Comparison of ENCODE assay signal across 8 cellular contexts in genomic region chr12:118015944-118016343, GRCh38. TPM values are rescaled to one million over a fixed set of nuclear protein-coding genes. Genes with fewer than 3 reads are reported as not detected.
DNase-seq lines count a peak whose midpoint lies in the region; ATAC-seq, FAIRE-seq and TF ChIP-seq lines count a peak whose summit lies in the region.

No MANE protein-coding gene starts in this region.

- no peaks in the 10 kb centered on the region for H3F3A ChIP-seq in MM.1S (ENCODE audit: insufficient read depth, low read length)

- H3K27ac ChIP-seq in CD4-positive, alpha-beta T cell (ENCODE audit: low read depth, low read length), result no peak overlapping the region
- H3K27ac ChIP-seq in MM.1S (ENCODE audit: low read length), result no peak overlapping the region
- no peak overlapping the region for H3K27ac ChIP-seq in endothelial cell of umbilical vein (ENCODE audit: insufficient read depth, low read depth, low read length)
- peak overlapping the region in 2 of 4 donors; percentile 16 to 47 for H3K27ac ChIP-seq in pancreas

- no peak for ATAC-seq in CD4-positive, alpha-beta T cell (ENCODE audit: poor library complexity)
- ATAC-seq in pancreas (peak; percentile 5 to 30 (median 18)), HG02870 (IDR thresholded peaks at IDR 0.05; ENCODE audit: unreplicated experiment) (no peak)

- H3K9ac ChIP-seq in MM.1S (ENCODE audit: low read length), result no peak overlapping the region; the same call in 1 of the 2 replicates
- H3K9ac ChIP-seq in endothelial cell of umbilical vein (replicated peaks; ENCODE audit: extremely low read depth, insufficient read depth, low read length), result no peak overlapping the region

- intact Hi-C loops in CD4-positive, alpha-beta T cell (cut with DNase I, micrococcal nuclease), result loop anchor here in 1 of 2 experiments (2.0 to 10.0 kb wide), 8 partner anchors 41 to 1653 kb away; partner anchors contain the start of genes PEBP1, PRKAB1, RNFT2 and SPRING1
- intact Hi-C loops in endothelial cell of umbilical vein (cut with micrococcal nuclease) (loop anchor here (1.0 to 5.0 kb wide), 7 partner anchors 17 to 361 kb away; partner anchors contain the start of genes PEBP1, SUDS3, VSIG10 and WSB2), pancreas (cut with DNase I) (no loop called here)

- no peak for TF ChIP-seq CTCF in CD4-positive, alpha-beta T cell (IDR thresholded peaks at IDR 0.05)
- TF ChIP-seq CTCF in MM.1S (IDR thresholded peaks at IDR 0.05; ENCODE audit: low read length) (no peak), endothelial cell of umbilical vein (IDR thresholded peaks at IDR 0.05; ENCODE audit: extremely low read depth in 1 of 2, insufficient read depth in 1 of 2, low read depth in 1 of 2, low read length in 2 of 2) (no peak), pancreas (IDR thresholded peaks at IDR 0.05) (no peak)

- POLR2A ChIA-PET in CD4-positive, alpha-beta T cell (lab: Charles Lee), result interaction anchor here (0.6 to 1.5 kb wide), 7 partner anchors 16 to 360 kb away, joined by 3 to 7 read pairs (median 4); partner anchors contain the start of genes PEBP1, SUDS3 and WSB2
- POLR2A ChIA-PET in endothelial cell of umbilical vein (lab: Charles Lee), result interaction anchor here (0.7 kb wide), 1 partner anchor 120 kb away, joined by 3 read pairs; the partner anchor contains the start of gene PEBP1

- in situ Hi-C loops in KBM-7 (cut with MboI; ENCODE audit: low pct_unique_long_range_greater_than_20kb, low sequenced_read_pairs), result no loop called here

- H4K20me1 ChIP-seq in MM.1S (ENCODE audit: insufficient read depth, low read length), result no peaks in the 10 kb centered on the region
- H4K20me1 ChIP-seq in endothelial cell of umbilical vein (replicated peaks; ENCODE audit: control insufficient read depth, extremely low read depth, insufficient read depth, low read length), result no peaks in the 10 kb centered on the region

- no peaks in the 10 kb centered on the region for H3K9me3 ChIP-seq in CD4-positive, alpha-beta T cell (ENCODE audit: control insufficient read depth, low read length)
- H3K9me3 ChIP-seq in MM.1S (replicated peaks; ENCODE audit: insufficient read depth, low read length) (no peaks in the 10 kb centered on the region), endothelial cell of umbilical vein (replicated peaks; ENCODE audit: control insufficient read depth, insufficient read depth, low read length) (no peaks in the 10 kb centered on the region), pancreas (no peaks in the 10 kb centered on the region)

- no peaks in the 10 kb centered on the region for H3K27me3 Mint-ChIP-seq in CD4-positive, alpha-beta T cell

- H3K79me2 ChIP-seq in MM.1S (ENCODE audit: low read length) (peaks cover 18% of the 10 kb centered on the region), endothelial cell of umbilical vein (ENCODE audit: control insufficient read depth, insufficient read depth, low read length) (peaks cover 15% of the 10 kb centered on the region)

- H2AFZ ChIP-seq in MM.1S (ENCODE audit: low read length) (peak overlapping the region; percentile 61), endothelial cell of umbilical vein (ENCODE audit: low read depth, low read length) (peak overlapping the region; percentile 58)

- H3K4me2 ChIP-seq in MM.1S (ENCODE audit: low read depth, low read length) (peak overlapping the region; percentile 69), endothelial cell of umbilical vein (ENCODE audit: insufficient read depth, low read length) (peak overlapping the region; percentile 47)

- dilution Hi-C loops in endothelial cell of umbilical vein (cut with MboI; ENCODE audit: extremely low pct_ligation_motif_present, low sequenced_read_pairs), result no loop called here

- no peaks in the 10 kb centered on the region for H3K9me2 ChIP-seq in MM.1S (replicated peaks; ENCODE audit: insufficient read depth, low read length)

- peaks cover 36% of the 10 kb centered on the region for H3K36me3 Mint-ChIP-seq in CD4-positive, alpha-beta T cell (ENCODE audit: low read depth)

- no peaks in the 10 kb centered on the region for H3K9me3 Mint-ChIP-seq in CD4-positive, alpha-beta T cell

- peak overlapping the region; percentile 82; the same call in 1 of the 2 replicates for H3K4me3 ChIP-seq in MM.1S (ENCODE audit: low read length)
- peak overlapping the region in 1 of 3 experiments; percentile 33 for H3K4me3 ChIP-seq in endothelial cell of umbilical vein (replicated peaks in 1 of 3; ENCODE audit: insufficient read depth in 1 of 3, low read depth in 1 of 3, low read length in 3 of 3)
- H3K4me3 ChIP-seq in pancreas, result peak overlapping the region; percentile 63 to 92 (median 90)

- CTCF ChIA-PET in CD4-positive, alpha-beta T cell (lab: Charles Lee), result interaction anchor here (0.7 to 1.8 kb wide), 3 partner anchors 11 to 49 kb away, joined by 3 to 6 read pairs (median 4); no protein-coding TSS in a partner anchor
- CTCF ChIA-PET in endothelial cell of umbilical vein (lab: Charles Lee), result interaction anchor here (0.9 to 1.1 kb wide), 3 partner anchors 37 to 46 kb away, joined by 3 to 4 read pairs (median 3); no protein-coding TSS in a partner anchor

- H3K4me3 Mint-ChIP-seq in CD4-positive, alpha-beta T cell, result peak overlapping the region; percentile 90

- no peaks in the 10 kb centered on the region for H3K9me1 ChIP-seq in endothelial cell of umbilical vein (replicated peaks; ENCODE audit: control insufficient read depth, extremely low read depth, insufficient read depth, low read length)

- H3K36me3 ChIP-seq in MM.1S (replicated peaks; ENCODE audit: insufficient read depth, low read length) (no peaks in the 10 kb centered on the region), endothelial cell of umbilical vein (ENCODE audit: control insufficient read depth in 2 of 2, extremely low read depth in 1 of 2, insufficient read depth in 2 of 2, low read length in 2 of 2) (peaks cover 2 to 4% of the 10 kb centered on the region in 2 experiments), pancreas (peaks cover 0 to 9% (median 0%) of the 10 kb centered on the region in 3 donors)

- DNase-seq in CD4-positive, alpha-beta T cell, result peak in 1 of 10 experiments; percentile 3
- DNase-seq in MM.1S (no peak), endothelial cell of umbilical vein (ENCODE audit: low read depth, low spot score) (no peak), pancreas (no peak), KBM-7 (no peak), NOMO-1 treated with dmso at 0.1 percent for 144 hours (lab: John Stamatoyannopoulos, UW; ENCODE audit: unreplicated experiment) (no peak), RKO (ENCODE audit: low spot score) (no peak)

- H3K27me3 ChIP-seq in CD4-positive, alpha-beta T cell (ENCODE audit: control insufficient read depth, insufficient read depth, low read length), result no peaks in the 10 kb centered on the region
- no peaks in the 10 kb centered on the region for H3K27me3 ChIP-seq in MM.1S (replicated peaks; ENCODE audit: insufficient read depth, low read length)
- peaks cover 2 to 4% of the 10 kb centered on the region in 2 experiments for H3K27me3 ChIP-seq in endothelial cell of umbilical vein (ENCODE audit: control insufficient read depth in 2 of 2, insufficient read depth in 2 of 2, low read length in 2 of 2)
- no peaks in the 10 kb centered on the region for H3K27me3 ChIP-seq in pancreas

- H3K27ac Mint-ChIP-seq in CD4-positive, alpha-beta T cell, result peak overlapping the region; percentile 77

- no TSS peak for BruUV-seq in endothelial cell of umbilical vein (replicated peaks; lab: Mats Ljungman, UMichigan)

- H3K4me1 ChIP-seq in MM.1S (ENCODE audit: low read length), result no peaks in the 10 kb centered on the region
- peaks cover 9% of the 10 kb centered on the region for H3K4me1 ChIP-seq in endothelial cell of umbilical vein (ENCODE audit: control insufficient read depth, extremely low read depth, insufficient read depth, low read length)
- peaks cover 0 to 6% (median 0%) of the 10 kb centered on the region in 3 donors for H3K4me1 ChIP-seq in pancreas

- FAIRE-seq in endothelial cell of umbilical vein (lab: Jason Lieb, UNC), result no peak
- no peak for FAIRE-seq in pancreas (lab: Jason Lieb, UNC)

- TF ChIP-seq POLR2A in endothelial cell of umbilical vein (IDR thresholded peaks at IDR 0.05; ENCODE audit: low read depth, low read length), result no peak

- peaks cover 21% of the 10 kb centered on the region for H3K4me1 Mint-ChIP-seq in CD4-positive, alpha-beta T cell (ENCODE audit: low read depth)

- WGBS in pancreas, 2 donors, result 4 to 7% methylated on average over 9 of the region's 9 CpGs

RNA-seq across cellular contexts. Expression of gene RFC5, which starts 0.6 kb away (rescaled TPM):
- total RNA-seq in CD4-positive, alpha-beta T cell, result 1 to 10 TPM; 8.7 to 9.1 TPM
- total RNA-seq in endothelial cell of umbilical vein, result 23.3 and 24.8 TPM in 2 replicates
- 15.1 and 18.1 TPM in 2 replicates for polyA plus RNA-seq in endothelial cell of umbilical vein
- polyA plus RNA-seq in endothelial cell of umbilical vein (2011; cell fraction: cytosol; rRNA removed), result 18.8 and 19.4 TPM in 2 replicates
- polyA plus RNA-seq in endothelial cell of umbilical vein (2011; cell fraction: nucleus; rRNA removed), result 35.7 and 40.1 TPM in 2 replicates
- 13.2 and 22.0 TPM in 2 replicates for polyA plus RNA-seq in endothelial cell of umbilical vein (2012)
- 21.4 and 25.0 TPM in 2 replicates for polyA minus RNA-seq in endothelial cell of umbilical vein
- polyA minus RNA-seq in endothelial cell of umbilical vein (2011; cell fraction: cytosol; rRNA and poly(A)+ RNA removed), result 34.7 TPM
- 11.9 and 16.5 TPM in 2 replicates for polyA minus RNA-seq in endothelial cell of umbilical vein (2011; cell fraction: nucleus; rRNA and poly(A)+ RNA removed)
- 1 to 10 TPM; 4.0 to 5.4 (median 5.1) TPM for total RNA-seq in pancreas
- polyA plus RNA-seq in pancreas, result 1 to 10 TPM; 4.7 to 8.8 TPM

RNA-seq across cellular contexts. Expression of gene WSB2, which starts 45.0 kb away (rescaled TPM):
- 10 to 100 TPM; 12.0 to 13.4 TPM for total RNA-seq in CD4-positive, alpha-beta T cell
- 73.6 and 85.3 TPM in 2 replicates for total RNA-seq in endothelial cell of umbilical vein
- 107 and 108 TPM in 2 replicates for polyA plus RNA-seq in endothelial cell of umbilical vein
- polyA plus RNA-seq in endothelial cell of umbilical vein (2011; cell fraction: cytosol; rRNA removed), result 99.3 and 105 TPM in 2 replicates
- polyA plus RNA-seq in endothelial cell of umbilical vein (2011; cell fraction: nucleus; rRNA removed), result 48.1 and 56.3 TPM in 2 replicates
- polyA plus RNA-seq in endothelial cell of umbilical vein (2012), result 60.1 and 66.7 TPM in 2 replicates
- 230 and 342 TPM in 2 replicates for polyA minus RNA-seq in endothelial cell of umbilical vein
- polyA minus RNA-seq in endothelial cell of umbilical vein (2011; cell fraction: cytosol; rRNA and poly(A)+ RNA removed), result 61.2 TPM
- polyA minus RNA-seq in endothelial cell of umbilical vein (2011; cell fraction: nucleus; rRNA and poly(A)+ RNA removed), result 40.9 and 53.3 TPM in 2 replicates
- 10 to 100 TPM; 36.3 to 55.2 (median 44.5) TPM for total RNA-seq in pancreas
- polyA plus RNA-seq in pancreas, result 10 to 100 TPM; 23.7 to 33.2 TPM

RNA-seq across cellular contexts. Expression of gene KSR2, which starts 47.2 kb away (rescaled TPM):
- under 1 TPM; 0.05 to 0.17 TPM for total RNA-seq in CD4-positive, alpha-beta T cell
- total RNA-seq in endothelial cell of umbilical vein (5.2 and 6.6 TPM in 2 replicates), pancreas (1 to 10 TPM; 1.1 to 1.8 (median 1.4) TPM)
- polyA plus RNA-seq in endothelial cell of umbilical vein (1.7 and 2.1 TPM in 2 replicates), pancreas (1 to 10 TPM in 1 of 2 donors, under 1 TPM in 1; 0.68 to 1.1 TPM)
- 2.1 and 2.6 TPM in 2 replicates for polyA plus RNA-seq in endothelial cell of umbilical vein (2011; cell fraction: cytosol; rRNA removed)
- 8.0 and 8.9 TPM in 2 replicates for polyA plus RNA-seq in endothelial cell of umbilical vein (2011; cell fraction: nucleus; rRNA removed)
- 3.1 and 5.8 TPM in 2 replicates for polyA plus RNA-seq in endothelial cell of umbilical vein (2012)
- polyA minus RNA-seq in endothelial cell of umbilical vein, result 9.7 and 15.4 TPM in 2 replicates
- not detected for polyA minus RNA-seq in endothelial cell of umbilical vein (2011; cell fraction: cytosol; rRNA and poly(A)+ RNA removed)
- polyA minus RNA-seq in endothelial cell of umbilical vein (2011; cell fraction: nucleus; rRNA and poly(A)+ RNA removed), result 31.1 and 36.1 TPM in 2 replicates

Comparison
In these comparisons a context has a peak if more than half of its experiments do, and no peak if none do; other contexts are left out.
1. ATAC-seq: peak in pancreas (4 of 4); none in CD4-positive, alpha-beta T cell (single experiment) and HG02870 (single experiment).